ENCODE assay signal across 8 cellular contexts in the genomic region with DNA sequence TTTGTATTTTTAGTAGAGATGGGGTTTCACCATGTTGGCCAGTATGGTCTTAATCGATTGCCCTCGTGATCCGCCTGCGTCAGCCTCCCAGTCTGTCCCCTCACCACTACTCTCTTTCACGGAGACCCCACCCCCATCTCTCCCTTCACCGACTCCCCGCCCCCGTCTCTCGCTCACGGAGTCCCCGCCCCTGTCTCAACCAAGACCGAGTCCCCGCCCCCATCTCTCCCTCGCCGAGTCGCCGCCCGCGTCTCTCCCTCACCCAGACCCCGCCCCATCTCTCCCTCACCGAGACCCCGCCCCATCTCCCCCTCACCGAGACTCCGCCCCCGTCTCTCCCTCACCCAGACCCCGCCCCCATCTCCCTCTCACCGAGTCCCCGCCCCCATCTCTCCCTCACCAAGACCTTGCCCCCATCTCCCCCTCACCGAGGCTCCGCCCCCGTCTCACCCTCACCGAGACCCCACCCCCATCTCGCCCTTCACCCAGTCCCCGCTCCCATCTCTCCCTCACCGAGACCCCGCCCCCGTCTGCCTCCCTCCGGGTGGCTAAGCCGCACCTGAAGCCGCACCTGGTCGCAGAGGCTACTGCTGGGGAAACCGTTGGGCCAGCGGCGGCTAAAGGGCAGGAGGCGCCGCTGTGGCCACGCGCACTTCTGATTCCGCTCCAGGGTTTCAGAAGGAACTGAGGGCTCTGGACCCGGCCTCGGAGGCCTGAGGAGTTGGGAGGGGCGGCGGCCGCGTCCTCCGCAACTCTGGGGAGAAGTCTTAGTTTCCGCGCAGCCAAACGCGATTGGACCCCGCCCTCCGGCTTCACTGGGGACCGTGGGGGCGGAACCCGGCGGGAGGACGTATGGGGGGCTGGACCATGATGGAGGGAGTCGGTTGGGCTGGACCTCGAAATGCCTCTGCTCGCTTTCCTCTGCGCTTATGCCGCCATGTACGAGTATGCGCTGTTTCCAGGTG. TPM values are rescaled to one million over a fixed set of nuclear protein-coding genes. Genes with fewer than 3 reads are reported as not detected.
DNase-seq lines count a peak whose midpoint lies in the region; ATAC-seq, FAIRE-seq and TF ChIP-seq lines count a peak whose summit lies in the region.

No MANE protein-coding gene starts in this region.

- peak overlapping the region; percentile 48 to 83 for H3K4me3 ChIP-seq in right atrium auricular region
- H3K4me3 ChIP-seq in psoas muscle, result peak overlapping the region; percentile 69

- intact Hi-C loops in psoas muscle (cut with DNase I), result no loop called here

- H3K27me3 Mint-ChIP-seq in T-helper 17 cell, result no peaks in the 10 kb centered on the region

- H3K27ac ChIP-seq in right atrium auricular region (peak overlapping the region; percentile 90 to 96), psoas muscle (peak overlapping the region; percentile 80)

- DNase-seq in GM10266 (ENCODE audit: extremely low spot score) (peak; percentile 92), NCI-H1436 (lab: John Stamatoyannopoulos, UW) (peak; percentile 97), T-helper 17 cell (peak; percentile 86 to 95 (median 94)), anterior cingulate cortex (lab: John Stamatoyannopoulos, UW) (peak; percentile 29 to 99 (median 91)), right atrium auricular region (ENCODE audit: low spot score) (peak; percentile 95), psoas muscle (peak; percentile 94 to 95), urothelium cell line (ENCODE audit: low spot score) (peak; percentile 92)

- no peak for FAIRE-seq in urothelium cell line (lab: Jason Lieb, UNC)

- 1 to 2% (median 2%) methylated on average over 68 to 74 of the region's 74 CpGs for WGBS in psoas muscle, 3 donors

- peak; percentile 72 for ATAC-seq in HG02642 (IDR thresholded peaks at IDR 0.05; ENCODE audit: poor library complexity, unreplicated experiment)
- ATAC-seq in T-helper 17 cell, result peak; percentile 86
- peak; percentile 77 to 90 (median 84) for ATAC-seq in psoas muscle

- no peaks in the 10 kb centered on the region for H3K36me3 Mint-ChIP-seq in T-helper 17 cell (ENCODE audit: low read depth)

- TF ChIP-seq CTCF in GM10266 (IDR thresholded peaks at IDR 0.05; ENCODE audit: control insufficient read depth, insufficient read depth, low read depth, missing control alignments) (no peak), right atrium auricular region (IDR thresholded peaks at IDR 0.05) (no peak), psoas muscle (IDR thresholded peaks at IDR 0.05) (no peak)

- peaks cover 9% of the 10 kb centered on the region for H3K4me1 Mint-ChIP-seq in T-helper 17 cell

- H3K9me3 ChIP-seq in T-helper 17 cell (ENCODE audit: control insufficient read depth, low read length, poor library complexity, severe bottlenecking), result no peaks in the 10 kb centered on the region
- H3K9me3 ChIP-seq in right atrium auricular region, result no peaks in the 10 kb centered on the region
- no peaks in the 10 kb centered on the region for H3K9me3 ChIP-seq in psoas muscle

- peak overlapping the region; percentile 92 for H3K4me3 Mint-ChIP-seq in T-helper 17 cell

- H3K27ac Mint-ChIP-seq in T-helper 17 cell, result peak overlapping the region; percentile 94

- peaks cover 0 to 17% of the 10 kb centered on the region in 2 donors for H3K4me1 ChIP-seq in right atrium auricular region
- H3K4me1 ChIP-seq in psoas muscle, result no peaks in the 10 kb centered on the region

- H3K36me3 ChIP-seq in right atrium auricular region (no peaks in the 10 kb centered on the region), psoas muscle (ENCODE audit: insufficient read depth in 1 of 2, low read depth in 1 of 2) (no peaks in the 10 kb centered on the region)

- H3K27me3 ChIP-seq in right atrium auricular region (no peaks in the 10 kb centered on the region), psoas muscle (ENCODE audit: insufficient read depth in 3 of 3, low read length in 2 of 3) (peaks cover 0 to 33% (median 4%) of the 10 kb centered on the region in 3 donors)

RNA-seq across cellular contexts. Expression of a gene that starts 17.1 kb away (rescaled TPM):
- total RNA-seq in T-helper 17 cell (10 to 100 TPM in 1 of 2 donors, 1 to 10 TPM in 1; 3.9 to 12.0 TPM), right atrium auricular region (1 to 10 TPM; 8.0 to 8.4 TPM), psoas muscle (1 to 10 TPM; 2.1 to 6.8 (median 4.2) TPM)
- polyA plus RNA-seq in psoas muscle, result 1 to 10 TPM; 1.7 to 6.5 (median 2.5) TPM

RNA-seq across cellular contexts. Expression of a gene that starts 33.2 kb away (rescaled TPM):
- total RNA-seq in T-helper 17 cell (10 to 100 TPM; 33.5 to 34.4 TPM), right atrium auricular region (10 to 100 TPM; 10.2 to 15.8 TPM), psoas muscle (10 to 100 TPM; 10.4 to 22.1 (median 12.9) TPM)
- 10 to 100 TPM; 11.4 to 16.6 (median 16.1) TPM for polyA plus RNA-seq in psoas muscle

RNA-seq across cellular contexts. Expression of a gene that starts 42.1 kb away (rescaled TPM):
- total RNA-seq in T-helper 17 cell (100 to 1,000 TPM; 202 to 207 TPM), right atrium auricular region (100 to 1,000 TPM; 677 to 684 TPM), psoas muscle (100 to 1,000 TPM; 262 to 368 (median 315) TPM)
- polyA plus RNA-seq in psoas muscle, result 100 to 1,000 TPM; 581 to 659 (median 643) TPM

RNA-seq across cellular contexts. Expression of a gene that starts 49.5 kb away (rescaled TPM):
- total RNA-seq in T-helper 17 cell (10 to 100 TPM; 42.3 to 55.2 TPM), right atrium auricular region (100 to 1,000 TPM; 111 to 125 TPM), psoas muscle (10 to 100 TPM; 49.6 to 64.4 (median 56.9) TPM)
- 10 to 100 TPM; 63.9 to 81.1 (median 68.1) TPM for polyA plus RNA-seq in psoas muscle

Comparison
In these comparisons a context has a peak if more than half of its experiments do, and no peak if none do; other contexts are left out.
1. Peak in every context shown above with its lines: DNase-seq, ATAC-seq, H3K4me3 ChIP-seq and H3K27ac ChIP-seq.